Comparison of ENCODE assay signal across 16 cellular contexts in genomic region chr1:31429583-31429982, GRCh38. TPM values are rescaled to one million over a fixed set of nuclear protein-coding genes. Genes with fewer than 3 reads are reported as not detected.
DNase-seq lines count a peak whose midpoint lies in the region; ATAC-seq and TF ChIP-seq lines count a peak whose summit lies in the region.
"Had no signal": no experiment of that assay in that cellular context is flagged by ENCODE, and none has a peak within 500 bp of the region (broad histone marks: within the 10 kb centered on the region; RNA-seq: fewer than 3 reads in every experiment).

No MANE protein-coding gene starts in this region.

- H3K27me3 ChIP-seq in endodermal cell (ENCODE audit: control insufficient read depth, insufficient read depth, low read length, poor library complexity, severe bottlenecking): no peaks in the 10 kb centered on the region
- H3K27me3 ChIP-seq in neuronal stem cell (ENCODE audit: control insufficient read depth in 3 of 3, insufficient read depth in 3 of 3, low read depth in 1 of 3, low read length in 3 of 3): no peaks in the 10 kb centered on the region
- no peaks in the 10 kb centered on the region for H3K27me3 ChIP-seq in upper lobe of right lung
- H3K27me3 ChIP-seq: BLaER1 treated with 17β-estradiol and CSF1 and Interleukin-3, amounts not matched to agents 10 nM and 100 nM had no signal

- H3K9me3 ChIP-seq in endodermal cell (ENCODE audit: control insufficient read depth, low read length) (no peaks in the 10 kb centered on the region), neuronal stem cell (replicated peaks in 1 of 2; ENCODE audit: control insufficient read depth in 2 of 2, insufficient read depth in 1 of 2, low read depth in 1 of 2, low read length in 2 of 2) (no peaks in the 10 kb centered on the region), upper lobe of right lung (no peaks in the 10 kb centered on the region)
- H3K9me3 ChIP-seq: BLaER1 treated with 17β-estradiol and CSF1 and Interleukin-3, amounts not matched to agents 10 nM and 100 nM had no signal

- no peaks in the 10 kb centered on the region for H3K4me1 ChIP-seq in endodermal cell (ENCODE audit: control insufficient read depth, insufficient read depth, low read length)
- peaks cover 0 to 6% of the 10 kb centered on the region in 2 donors for H3K4me1 ChIP-seq in neuronal stem cell (ENCODE audit: control insufficient read depth in 2 of 2, insufficient read depth in 1 of 2, low read depth in 1 of 2, low read length in 2 of 2)
- no peaks in the 10 kb centered on the region for H3K4me1 ChIP-seq in upper lobe of right lung

- no peak overlapping the region for H3K14ac ChIP-seq in neuronal stem cell (ENCODE audit: low read length)

- POLR2A ChIA-PET in activated naive CD8-positive, alpha-beta T cell treated with anti-CD3 and anti-CD28 coated beads, Interleukin-2, amount 10 ng/mL, durations not matched to agents 7 days and 5 days (lab: Charles Lee): interaction anchor here (0.7 kb wide), 1 partner anchor 198 kb away, joined by 4 read pairs; no protein-coding TSS in a partner anchor

- H3K23ac ChIP-seq in neuronal stem cell (ENCODE audit: low read depth, low read length, poor library complexity): no peak overlapping the region

- H3K4ac ChIP-seq in neuronal stem cell (ENCODE audit: low read length): no peak overlapping the region

- peaks cover 3% of the 10 kb centered on the region for H3K79me1 ChIP-seq in neuronal stem cell (ENCODE audit: low read depth, low read length)

- H2BK5ac ChIP-seq in neuronal stem cell (ENCODE audit: low read length): no peak overlapping the region

- intact Hi-C loops in upper lobe of right lung (cut with DNase I): no loop called here

- H3K4me3 ChIP-seq in endodermal cell (ENCODE audit: low read length) (no peak overlapping the region), neuronal stem cell (ENCODE audit: low read length in 2 of 2) (no peak overlapping the region), upper lobe of right lung (no peak overlapping the region)
- H3K4me3 ChIP-seq: BLaER1 treated with 17β-estradiol and CSF1 and Interleukin-3, amounts not matched to agents 10 nM and 100 nM; GM23248 had no signal

- no peak overlapping the region for H2BK120ac ChIP-seq in neuronal stem cell (ENCODE audit: low read depth, low read length)

- no peaks in the 10 kb centered on the region for H3K9me3 Mint-ChIP-seq in activated naive CD8-positive, alpha-beta T cell treated with anti-CD3 and anti-CD28 coated beads, Interleukin-2, amount 10 ng/mL, durations not matched to agents 7 days and 5 days
- H3K9me3 Mint-ChIP-seq in activated naive CD8-positive, alpha-beta T cell treated with anti-CD3 and anti-CD28 coated beads for 36 hours: no peaks in the 10 kb centered on the region
- H3K9me3 Mint-ChIP-seq in endodermal cell: no peaks in the 10 kb centered on the region
- H3K9me3 Mint-ChIP-seq: CD4-positive, CD25-positive, alpha-beta regulatory T cell had no signal

- H3K9ac ChIP-seq in endodermal cell (ENCODE audit: extremely low read depth, low read length, poor library complexity, severe bottlenecking): no peak overlapping the region
- H3K9ac ChIP-seq in neuronal stem cell (ENCODE audit: low read depth, low read length, poor library complexity): peak overlapping the region; percentile 47
- H3K9ac ChIP-seq: BLaER1 treated with 17β-estradiol and CSF1 and Interleukin-3, amounts not matched to agents 10 nM and 100 nM; GM23248 had no signal

- H2BK12ac ChIP-seq in neuronal stem cell (ENCODE audit: low read length): no peak overlapping the region

- H2AK5ac ChIP-seq in neuronal stem cell (ENCODE audit: low read depth, low read length): no peak overlapping the region

- no peak overlapping the region for H2AFZ ChIP-seq in neuronal stem cell (ENCODE audit: low read length)
- H2AFZ ChIP-seq: GM23248 had no signal

- no peaks in the 10 kb centered on the region for H3K4me1 Mint-ChIP-seq in activated naive CD8-positive, alpha-beta T cell treated with anti-CD3 and anti-CD28 coated beads, Interleukin-2, amount 10 ng/mL, durations not matched to agents 7 days and 5 days
- H3K4me1 Mint-ChIP-seq in activated naive CD8-positive, alpha-beta T cell treated with anti-CD3 and anti-CD28 coated beads for 36 hours: no peaks in the 10 kb centered on the region
- no peaks in the 10 kb centered on the region for H3K4me1 Mint-ChIP-seq in endodermal cell
- H3K4me1 Mint-ChIP-seq: CD4-positive, CD25-positive, alpha-beta regulatory T cell had no signal

- no peak overlapping the region for H4K91ac ChIP-seq in neuronal stem cell (ENCODE audit: low read depth, low read length, poor library complexity)

- ATAC-seq in activated naive CD8-positive, alpha-beta T cell treated with anti-CD3 and anti-CD28 coated beads, Interleukin-2, amount 10 ng/mL, durations not matched to agents 7 days and 5 days (ENCODE audit: low read depth): no peak
- no peak for ATAC-seq in upper lobe of right lung
- ATAC-seq in GM18502 (IDR thresholded peaks at IDR 0.05; ENCODE audit: poor library complexity, unreplicated experiment): no peak
- ATAC-seq: HCT116 had no signal

- no peaks in the 10 kb centered on the region for H3K27me3 Mint-ChIP-seq in activated naive CD8-positive, alpha-beta T cell treated with anti-CD3 and anti-CD28 coated beads, Interleukin-2, amount 10 ng/mL, durations not matched to agents 7 days and 5 days
- peaks cover 7% of the 10 kb centered on the region for H3K27me3 Mint-ChIP-seq in activated naive CD8-positive, alpha-beta T cell treated with anti-CD3 and anti-CD28 coated beads for 36 hours
- H3K27me3 Mint-ChIP-seq in endodermal cell (ENCODE audit: insufficient read depth): no peaks in the 10 kb centered on the region

- no peak overlapping the region for H3K4me3 Mint-ChIP-seq in activated naive CD8-positive, alpha-beta T cell treated with anti-CD3 and anti-CD28 coated beads, Interleukin-2, amount 10 ng/mL, durations not matched to agents 7 days and 5 days
- H3K4me3 Mint-ChIP-seq in activated naive CD8-positive, alpha-beta T cell treated with anti-CD3 and anti-CD28 coated beads for 36 hours: no peak overlapping the region
- H3K4me3 Mint-ChIP-seq in endodermal cell: no peak overlapping the region
- H3K4me3 Mint-ChIP-seq: CD4-positive, CD25-positive, alpha-beta regulatory T cell had no signal

- WGBS in endodermal cell (ENCODE audit: insufficient coverage in 1 of 2, insufficient read length in 1 of 2), 2 experiments: 93 to 98% methylated on average over 4 to 6 of the region's 6 CpGs
- WGBS in neuronal stem cell (ENCODE audit: extremely low coverage in 2 of 2, insufficient read length in 2 of 2, insufficient replicate concordance in 1 of 2), 2 donors: no CpG with 5 or more reads among the region's 6 CpGs

- peak; percentile 11 for DNase-seq in activated naive CD8-positive, alpha-beta T cell treated with anti-CD3 and anti-CD28 coated beads, Interleukin-2, amount 10 ng/mL, durations not matched to agents 7 days and 5 days
- DNase-seq in activated naive CD8-positive, alpha-beta T cell treated with anti-CD3 and anti-CD28 coated beads for 36 hours: no peak
- DNase-seq in endodermal cell: peak; percentile 29
- DNase-seq in neuronal stem cell (ENCODE audit: low spot score): no peak
- DNase-seq in upper lobe of right lung: peak; percentile 35
- DNase-seq in NCI-H1417 (lab: John Stamatoyannopoulos, UW): no peak
- no peak for DNase-seq in UCSD-AML1 (lab: John Stamatoyannopoulos, UW; ENCODE audit: unreplicated experiment)
- DNase-seq: 8988T; AML-193; CD4-positive, CD25-positive, alpha-beta regulatory T cell; GM23248 had no signal

- no peak overlapping the region for H3K18ac ChIP-seq in neuronal stem cell (ENCODE audit: low read length)

- no peak for TF ChIP-seq CTCF in endodermal cell (conservative IDR thresholded peaks at IDR 0.05)
- no peak for TF ChIP-seq CTCF in upper lobe of right lung (IDR thresholded peaks at IDR 0.05)

- H2BK15ac ChIP-seq in neuronal stem cell (ENCODE audit: low read length): no peak overlapping the region

- H3K27ac ChIP-seq in endodermal cell (ENCODE audit: low read depth, low read length) (no peak overlapping the region), neuronal stem cell (replicated peaks; ENCODE audit: low read length) (no peak overlapping the region), upper lobe of right lung (no peak overlapping the region)
- H3K27ac ChIP-seq: BLaER1 treated with 17β-estradiol and CSF1 and Interleukin-3, amounts not matched to agents 10 nM and 100 nM; GM23248; HL-60 had no signal

- H3K36me3 ChIP-seq in endodermal cell (ENCODE audit: control insufficient read depth, insufficient read depth, low read length) (peaks cover 4% of the 10 kb centered on the region), neuronal stem cell (replicated peaks in 1 of 2; ENCODE audit: control insufficient read depth in 2 of 2, insufficient read depth in 2 of 2, low read length in 2 of 2) (peaks cover 34 to 36% of the 10 kb centered on the region in 2 donors), upper lobe of right lung (no peaks in the 10 kb centered on the region)

- H3K27ac Mint-ChIP-seq in activated naive CD8-positive, alpha-beta T cell treated with anti-CD3 and anti-CD28 coated beads, Interleukin-2, amount 10 ng/mL, durations not matched to agents 7 days and 5 days: no peak overlapping the region
- no peak overlapping the region for H3K27ac Mint-ChIP-seq in activated naive CD8-positive, alpha-beta T cell treated with anti-CD3 and anti-CD28 coated beads for 36 hours
- H3K27ac Mint-ChIP-seq in endodermal cell: no peak overlapping the region
- H3K27ac Mint-ChIP-seq: CD4-positive, CD25-positive, alpha-beta regulatory T cell had no signal

- no peak overlapping the region for H3K4me2 ChIP-seq in neuronal stem cell (ENCODE audit: insufficient read depth, low read length, poor library complexity, severe bottlenecking)

- no peaks in the 10 kb centered on the region for H3K36me3 Mint-ChIP-seq in activated naive CD8-positive, alpha-beta T cell treated with anti-CD3 and anti-CD28 coated beads, Interleukin-2, amount 10 ng/mL, durations not matched to agents 7 days and 5 days
- H3K36me3 Mint-ChIP-seq in activated naive CD8-positive, alpha-beta T cell treated with anti-CD3 and anti-CD28 coated beads for 36 hours: no peaks in the 10 kb centered on the region
- peaks cover 30% of the 10 kb centered on the region for H3K36me3 Mint-ChIP-seq in endodermal cell (ENCODE audit: low read depth)
- H3K36me3 Mint-ChIP-seq: CD4-positive, CD25-positive, alpha-beta regulatory T cell had no signal

- no peak overlapping the region for H4K8ac ChIP-seq in neuronal stem cell (ENCODE audit: low read depth, low read length)

RNA-seq across cellular contexts. Expression of gene SERINC2, which starts 16.6 kb away (rescaled TPM):
- total RNA-seq in activated naive CD8-positive, alpha-beta T cell treated with anti-CD3 and anti-CD28 coated beads, Interleukin-2, amount 10 ng/mL, durations not matched to agents 7 days and 5 days: under 1 TPM in 1 of 2 experiments, not detected in 1; 0.14 TPM
- total RNA-seq in activated naive CD8-positive, alpha-beta T cell treated with anti-CD3 and anti-CD28 coated beads for 36 hours: under 1 TPM in 1 of 2 experiments, not detected in 1; 0.16 TPM
- total RNA-seq in endodermal cell: 10 to 100 TPM; 25.9 to 35.1 TPM
- 37.5 TPM for polyA plus RNA-seq in endodermal cell (2013, experiment 1 of 2)
- 31.6 TPM for polyA plus RNA-seq in endodermal cell (2013, experiment 2 of 2)
- 36.2 TPM for polyA plus RNA-seq in neuronal stem cell (2013, experiment 1 of 2)
- 35.5 TPM for polyA plus RNA-seq in neuronal stem cell (2013, experiment 2 of 2)
- total RNA-seq in upper lobe of right lung: 40.6 TPM
- total RNA-seq: CD4-positive, CD25-positive, alpha-beta regulatory T cell had no signal

RNA-seq across cellular contexts. Expression of gene FABP3, which starts 56.7 kb away (rescaled TPM):
- under 1 TPM in 1 of 2 experiments, not detected in 1; 0.62 TPM for total RNA-seq in activated naive CD8-positive, alpha-beta T cell treated with anti-CD3 and anti-CD28 coated beads, Interleukin-2, amount 10 ng/mL, durations not matched to agents 7 days and 5 days
- total RNA-seq in activated naive CD8-positive, alpha-beta T cell treated with anti-CD3 and anti-CD28 coated beads for 36 hours: not detected
- total RNA-seq in endodermal cell (1 to 10 TPM; 3.0 to 3.4 TPM), upper lobe of right lung (63.6 TPM)
- polyA plus RNA-seq in endodermal cell (2013, experiment 1 of 2): 15.8 TPM
- polyA plus RNA-seq in endodermal cell (2013, experiment 2 of 2): 12.7 TPM
- polyA plus RNA-seq in neuronal stem cell (2013, experiment 1 of 2): 2.4 TPM
- polyA plus RNA-seq in neuronal stem cell (2013, experiment 2 of 2): 2.5 TPM
- total RNA-seq: CD4-positive, CD25-positive, alpha-beta regulatory T cell; Daoy had no signal
- polyA plus RNA-seq: CD4-positive, CD25-positive, alpha-beta regulatory T cell had no signal

Comparison
In these comparisons a context has a peak if more than half of its experiments do, and no peak if none do; other contexts are left out.
1. DNase-seq: peak in activated naive CD8-positive, alpha-beta T cell treated with anti-CD3 and anti-CD28 coated beads, Interleukin-2, amount 10 ng/mL, durations not matched to agents 7 days and 5 days (single experiment), endodermal cell (single experiment) and upper lobe of right lung (single experiment); none in activated naive CD8-positive, alpha-beta T cell treated with anti-CD3 and anti-CD28 coated beads for 36 hours (single experiment), neuronal stem cell (single experiment), NCI-H1417 (0 of 3) and UCSD-AML1 (single experiment).
2. RNA of gene SERINC2, which starts 16.6 kb away (total RNA-seq): 40.6 TPM in upper lobe of right lung (single experiment) and 25.9 to 35.1 TPM in endodermal cell; 0.16 TPM in activated naive CD8-positive, alpha-beta T cell treated with anti-CD3 and anti-CD28 coated beads for 36 hours and 0.14 TPM in activated naive CD8-positive, alpha-beta T cell treated with anti-CD3 and anti-CD28 coated beads, Interleukin-2, amount 10 ng/mL, durations not matched to agents 7 days and 5 days; every median in the first group is over 10 times any median in the second.
3. RNA of gene FABP3, which starts 56.7 kb away (total RNA-seq): 63.6 TPM in upper lobe of right lung (single experiment); 3.0 to 3.4 TPM in endodermal cell, 0.62 TPM in activated naive CD8-positive, alpha-beta T cell treated with anti-CD3 and anti-CD28 coated beads, Interleukin-2, amount 10 ng/mL, durations not matched to agents 7 days and 5 days and not detected in activated naive CD8-positive, alpha-beta T cell treated with anti-CD3 and anti-CD28 coated beads for 36 hours; every median in the first group is over 10 times any median in the second.